In the genomic region with DNA sequence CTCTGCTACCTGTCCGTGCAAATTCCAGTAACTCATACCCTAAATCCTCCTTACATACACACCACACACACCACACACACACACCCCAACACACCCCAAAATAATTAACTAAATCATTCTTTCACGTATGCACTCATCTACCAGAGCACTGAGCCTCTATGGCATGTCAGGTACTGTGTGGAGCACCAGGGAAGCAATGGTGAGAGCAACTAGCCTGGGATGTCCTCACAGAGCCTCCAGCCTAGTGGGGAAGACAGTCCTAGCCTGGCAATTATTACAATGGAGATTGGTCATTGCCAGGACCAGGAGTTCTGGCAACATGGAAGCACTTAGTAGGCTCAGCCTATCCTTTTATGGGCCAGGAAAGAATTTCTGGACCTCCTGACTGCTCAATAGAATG, we compare ENCODE assay signal across 1 cellular context.
TF ChIP-seq lines count a peak whose summit lies in the region.

No MANE protein-coding gene starts in this region.

TF ChIP-seq in SK-N-SH, 30 proteins besides CTCF, POLR2A, EP300 and RAD21 (continued from another document):
- no peak for TF ChIP-seq RXRA (IDR thresholded peaks at IDR 0.05; ENCODE audit: borderline replicate concordance, low read depth)
